16 cellular contexts compared by ENCODE assay signal in genomic region chr6:156824142-156824541, GRCh38.
"Had no signal": no experiment of that assay in that cellular context is flagged by ENCODE, and none has a peak within 500 bp of the region (broad histone marks: within the 10 kb centered on the region; RNA-seq: fewer than 3 reads in every experiment).

No MANE protein-coding gene starts in this region.

- H3K27me3 ChIP-seq: brain microvascular endothelial cell, hepatocyte, pancreas, right atrium auricular region had no signal

- H3K27me3 Mint-ChIP-seq: activated CD4-positive, alpha-beta T cell treated with anti-CD3 and anti-CD28 coated beads, Interleukin-2, amount 10 ng/mL, durations not matched to agents 24 days and 14 days; activated T-helper 17 cell treated with anti-CD3 and anti-CD28 coated beads, Interleukin-2, amount 50 U/mL, for 72 hours had no signal

- H3K27ac ChIP-seq: brain microvascular endothelial cell, hepatocyte, pancreas had no signal

- H3K4me3 Mint-ChIP-seq: activated CD4-positive, alpha-beta T cell treated with anti-CD3 and anti-CD28 coated beads, Interleukin-2, amount 10 ng/mL, durations not matched to agents 24 days and 14 days; activated T-helper 17 cell treated with anti-CD3 and anti-CD28 coated beads, Interleukin-2, amount 50 U/mL, for 72 hours; endodermal cell; WTC11 had no signal

- H3K9me3 Mint-ChIP-seq: activated CD4-positive, alpha-beta T cell treated with anti-CD3 and anti-CD28 coated beads, Interleukin-2, amount 10 ng/mL, durations not matched to agents 24 days and 14 days; activated T-helper 17 cell treated with anti-CD3 and anti-CD28 coated beads, Interleukin-2, amount 50 U/mL, for 72 hours; endodermal cell; WTC11 had no signal

- DNase-seq: activated CD4-positive, alpha-beta T cell treated with anti-CD3 and anti-CD28 coated beads, Interleukin-2, amount 10 ng/mL, durations not matched to agents 24 days and 14 days; activated CD8-positive, alpha-beta memory T cell treated with anti-CD3 and anti-CD28 coated beads for 24 hours; activated naive CD4-positive, alpha-beta T cell treated with anti-CD3 and anti-CD28 coated beads, Interleukin-2, amount 50 U/mL, for 16 hours; amygdala; brain microvascular endothelial cell; dermis blood vessel endothelial cell; endodermal cell; erythroblast; pancreas; small intestine; T1000; trophoblast cell had no signal

- ATAC-seq: activated T-helper 17 cell treated with anti-CD3 and anti-CD28 coated beads, Interleukin-2, amount 50 U/mL, for 72 hours; pancreas; WTC11 had no signal

- H3K4me3 ChIP-seq: hepatocyte, pancreas, right atrium auricular region had no signal

- H3K27ac Mint-ChIP-seq: activated CD4-positive, alpha-beta T cell treated with anti-CD3 and anti-CD28 coated beads, Interleukin-2, amount 10 ng/mL, durations not matched to agents 24 days and 14 days; activated T-helper 17 cell treated with anti-CD3 and anti-CD28 coated beads, Interleukin-2, amount 50 U/mL, for 72 hours; endodermal cell; WTC11 had no signal

- H3K36me3 ChIP-seq: brain microvascular endothelial cell, pancreas, right atrium auricular region had no signal

- H3K9me3 ChIP-seq: pancreas, right atrium auricular region had no signal

- H3K36me3 Mint-ChIP-seq: WTC11 had no signal
